Comparison of ENCODE assay signal across 8 cellular contexts in genomic region chr9:136488247-136489214, GRCh38. TPM values are rescaled to one million over a fixed set of nuclear protein-coding genes. Genes with fewer than 3 reads are reported as not detected.
DNase-seq lines count a peak whose midpoint lies in the region; ATAC-seq and TF ChIP-seq lines count a peak whose summit lies in the region.

No MANE protein-coding gene starts in this region.

- DNase-seq in 8988T: peak; percentile 57
- DNase-seq in GM13977 (ENCODE audit: low spot score): peak; percentile 77
- DNase-seq in NOMO-1 (lab: John Stamatoyannopoulos, UW; ENCODE audit: unreplicated experiment in 2 of 2): peak; percentile 37 to 45
- DNase-seq in activated T-cell treated with anti-CD3 and anti-CD28 coated beads for 1 hour (ENCODE audit: low read depth): peak; percentile 74
- DNase-seq in epithelial cell of proximal tubule (ENCODE audit: low read depth): no peak
- peak; percentile 73 for DNase-seq in natural killer cell
- peak; percentile 52 for DNase-seq in stimulated activated naive CD4-positive, alpha-beta T cell treated with Interleukin-2 at 50 U/mL for 16 hours (lab: John Stamatoyannopoulos, UW)

- no peaks in the 10 kb centered on the region for H3K9me3 Mint-ChIP-seq in natural killer cell

- intact Hi-C loops in natural killer cell (cut with micrococcal nuclease): loop anchor here (5.0 kb wide), 1 partner anchor 59 kb away; the partner anchor contains the start of gene NOTCH1

- H3K36me3 Mint-ChIP-seq in natural killer cell: no peaks in the 10 kb centered on the region

- in situ Hi-C loops in GM13977 (cut with MboI; ENCODE audit: low pct_unique_long_range_greater_than_20kb, low sequenced_read_pairs, unreplicated experiment): no loop called here

- peaks cover 0 to 13% of the 10 kb centered on the region in 2 donors for H3K4me1 Mint-ChIP-seq in natural killer cell

- H3K27me3 Mint-ChIP-seq in natural killer cell (ENCODE audit: low read depth in 2 of 2): peaks cover 0 to 2% of the 10 kb centered on the region in 2 donors

- ATAC-seq in natural killer cell (peak in 2 of 3 donors; percentile 27 to 30), GM18870 (IDR thresholded peaks at IDR 0.05; ENCODE audit: unreplicated experiment) (no peak)

- TF ChIP-seq CTCF in GM13977 (IDR thresholded peaks at IDR 0.05; ENCODE audit: extremely low read depth, insufficient read depth, missing control alignments) (peak; percentile 98), epithelial cell of proximal tubule (conservative IDR thresholded peaks at IDR 0.05; ENCODE audit: low read depth, low read length) (peak; percentile 96), natural killer cell (IDR thresholded peaks at IDR 0.05) (peak; percentile 99)

- H3K4me3 ChIP-seq in epithelial cell of proximal tubule (ENCODE audit: low read depth, low read length): no peak overlapping the region

- H3K27ac Mint-ChIP-seq in natural killer cell: no peak overlapping the region

- no peak overlapping the region for H3K4me3 Mint-ChIP-seq in natural killer cell

RNA-seq across cellular contexts. Expression of gene SEC16A, which starts 5.7 kb away (rescaled TPM):
- total RNA-seq in epithelial cell of proximal tubule (36.4 and 41.7 TPM in 2 replicates), natural killer cell (10 to 100 TPM; 84.3 to 89.0 (median 87.1) TPM)

RNA-seq across cellular contexts. Expression of gene INPP5E, which starts 48.9 kb away (rescaled TPM):
- total RNA-seq in epithelial cell of proximal tubule (20.3 and 21.1 TPM in 2 replicates), natural killer cell (10 to 100 TPM; 12.1 to 15.7 (median 14.4) TPM)

RNA-seq across cellular contexts. Expression of gene NOTCH1, which starts 57.3 kb away (rescaled TPM):
- total RNA-seq in epithelial cell of proximal tubule (17.1 and 39.7 TPM in 2 replicates), natural killer cell (100 to 1,000 TPM; 126 to 228 (median 192) TPM)
